ENCODE assay signal across 8 cellular contexts in genomic region chr1:115469703-115470476, GRCh38.
DNase-seq lines count a peak whose midpoint lies in the region; ATAC-seq and TF ChIP-seq lines count a peak whose summit lies in the region.

No MANE protein-coding gene starts in this region.

- H3K4me2 ChIP-seq in GM23248 (ENCODE audit: unreplicated experiment): no peak overlapping the region
- H3K4me2 ChIP-seq in trophoblast cell (ENCODE audit: low read length): no peak overlapping the region

- H4K12ac ChIP-seq in trophoblast cell (ENCODE audit: low read depth, low read length): no peak overlapping the region

- H2BK12ac ChIP-seq in trophoblast cell (ENCODE audit: low read length): no peak overlapping the region

- H3K9me3 ChIP-seq in GM23248 (ENCODE audit: low read depth): no peaks in the 10 kb centered on the region
- no peaks in the 10 kb centered on the region for H3K9me3 ChIP-seq in gastroesophageal sphincter
- H3K9me3 ChIP-seq in trophoblast cell (ENCODE audit: insufficient read depth, low read depth, low read length): no peaks in the 10 kb centered on the region

- no peak overlapping the region for H4K91ac ChIP-seq in trophoblast cell (ENCODE audit: low read depth, low read length)

- peaks cover 10% of the 10 kb centered on the region; the same call in 1 of the 2 replicates for H3F3A ChIP-seq in GM23248 (ENCODE audit: insufficient read depth)

- H4K8ac ChIP-seq in trophoblast cell (ENCODE audit: low read depth, low read length): no peak overlapping the region

- no peak overlapping the region for H2BK5ac ChIP-seq in trophoblast cell (ENCODE audit: low read depth, low read length, poor library complexity)

- H2AFZ ChIP-seq in GM23248: peak overlapping the region; percentile 61; the same call in 1 of the 2 replicates
- H2AFZ ChIP-seq in trophoblast cell (ENCODE audit: insufficient read depth, low read length, poor library complexity): no peak overlapping the region

- peaks cover under 1% of the 10 kb centered on the region for H3K79me1 ChIP-seq in trophoblast cell (ENCODE audit: low read length)

- H3K79me2 ChIP-seq in GM23248 (ENCODE audit: insufficient read depth) (no peaks in the 10 kb centered on the region), trophoblast cell (ENCODE audit: control insufficient read depth, insufficient read depth, low read length, poor library complexity) (no peaks in the 10 kb centered on the region)

- no peaks in the 10 kb centered on the region for H3K27me3 ChIP-seq in GM23248 (replicated peaks; ENCODE audit: insufficient read depth)
- no peaks in the 10 kb centered on the region for H3K27me3 ChIP-seq in gastroesophageal sphincter
- no peaks in the 10 kb centered on the region for H3K27me3 ChIP-seq in trophoblast cell (ENCODE audit: insufficient read depth, low read length)

- POLR2A ChIA-PET in activated CD4-positive, alpha-beta memory T cell treated with anti-CD3 and anti-CD28 coated beads, Interleukin-2, amount 10 ng/mL, durations not matched to agents 7 days and 5 days (lab: Charles Lee): no interaction called here

- H3K4ac ChIP-seq in trophoblast cell (ENCODE audit: low read depth, low read length): no peak overlapping the region

- no peak for TF ChIP-seq EP300 in gastroesophageal sphincter (IDR thresholded peaks at IDR 0.05)

- DNase-seq in DMS53 (lab: John Stamatoyannopoulos, UW): peak; percentile 79
- peak; percentile 65 for DNase-seq in GM23248
- peak; percentile 61 for DNase-seq in NCI-H2029 (lab: John Stamatoyannopoulos, UW)
- peak; percentile 28 for DNase-seq in activated CD4-positive, alpha-beta memory T cell treated with anti-CD3 and anti-CD28 coated beads, Interleukin-2, amount 10 ng/mL, durations not matched to agents 7 days and 5 days
- DNase-seq in trophoblast cell: peak; percentile 14 to 74

- no peak overlapping the region for H3K4me3 Mint-ChIP-seq in activated CD4-positive, alpha-beta memory T cell treated with anti-CD3 and anti-CD28 coated beads, Interleukin-2, amount 10 ng/mL, durations not matched to agents 7 days and 5 days

- in situ Hi-C loops in GM23248 (cut with MboI): loop anchor here (10.0 kb wide), 1 partner anchor 325 kb away; no protein-coding TSS in a partner anchor

- no peak overlapping the region for H3K18ac ChIP-seq in trophoblast cell (ENCODE audit: low read length)

- no peak overlapping the region for H3K9ac ChIP-seq in GM23248
- no peak overlapping the region for H3K9ac ChIP-seq in trophoblast cell (ENCODE audit: low read length)

- H3K27me3 Mint-ChIP-seq in activated CD4-positive, alpha-beta memory T cell treated with anti-CD3 and anti-CD28 coated beads, Interleukin-2, amount 10 ng/mL, durations not matched to agents 7 days and 5 days: peaks cover 3% of the 10 kb centered on the region

- no peak overlapping the region for H3K14ac ChIP-seq in trophoblast cell (ENCODE audit: low read length)

- no peak overlapping the region for H3K27ac Mint-ChIP-seq in activated CD4-positive, alpha-beta memory T cell treated with anti-CD3 and anti-CD28 coated beads, Interleukin-2, amount 10 ng/mL, durations not matched to agents 7 days and 5 days

- no peaks in the 10 kb centered on the region for H3K4me1 Mint-ChIP-seq in activated CD4-positive, alpha-beta memory T cell treated with anti-CD3 and anti-CD28 coated beads, Interleukin-2, amount 10 ng/mL, durations not matched to agents 7 days and 5 days

- no peak for TF ChIP-seq POLR2A in gastroesophageal sphincter (IDR thresholded peaks at IDR 0.05)

- H3K4me3 ChIP-seq in GM23248 (no peak overlapping the region), gastroesophageal sphincter (no peak overlapping the region), trophoblast cell (ENCODE audit: low read depth, low read length) (no peak overlapping the region)

- 56 to 60% methylated on average over 11 of the region's 11 CpGs for WGBS in GM23248 (ENCODE audit: low coverage in 1 of 2, low lambda C conversion rate in 2 of 2, missing lambda C conversion rate in 2 of 2), 2 experiments
- WGBS in gastroesophageal sphincter (ENCODE audit: low coverage in 1 of 2), 2 donors: 36 to 59% methylated on average over 7 of the region's 11 CpGs
- WGBS in trophoblast cell (ENCODE audit: extremely low coverage, insufficient coverage, insufficient read length): no CpG with 5 or more reads among the region's 11 CpGs

- peak in 3 of 4 experiments; percentile 64 to 90 (median 74) for TF ChIP-seq CTCF in gastroesophageal sphincter (IDR thresholded peaks at IDR 0.05)

- H3K36me3 ChIP-seq in GM23248 (ENCODE audit: low read depth) (no peaks in the 10 kb centered on the region), gastroesophageal sphincter (no peaks in the 10 kb centered on the region), trophoblast cell (ENCODE audit: control insufficient read depth in 1 of 2, insufficient read depth in 2 of 2, low read length in 2 of 2) (no peaks in the 10 kb centered on the region)

- no peaks in the 10 kb centered on the region for H3K36me3 Mint-ChIP-seq in activated CD4-positive, alpha-beta memory T cell treated with anti-CD3 and anti-CD28 coated beads, Interleukin-2, amount 10 ng/mL, durations not matched to agents 7 days and 5 days (ENCODE audit: low read depth)

- no peak overlapping the region for H3K27ac ChIP-seq in GM23248
- no peak overlapping the region for H3K27ac ChIP-seq in gastroesophageal sphincter
- no peak overlapping the region for H3K27ac ChIP-seq in trophoblast cell (ENCODE audit: low read depth, low read length)

- ATAC-seq in gastroesophageal sphincter (peak; percentile 35), GM18511 (IDR thresholded peaks at IDR 0.05; ENCODE audit: unreplicated experiment) (no peak), HG03469 (IDR thresholded peaks at IDR 0.05; ENCODE audit: unreplicated experiment) (no peak)

- H3K9me2 ChIP-seq in GM23248 (ENCODE audit: insufficient read depth): no peaks in the 10 kb centered on the region

- no peak overlapping the region for H3K23ac ChIP-seq in trophoblast cell (ENCODE audit: low read length)

- CTCF ChIA-PET in activated CD4-positive, alpha-beta memory T cell treated with anti-CD3 and anti-CD28 coated beads, Interleukin-2, amount 10 ng/mL, durations not matched to agents 7 days and 5 days (lab: Charles Lee): interaction anchor here (1.0 to 3.3 kb wide), 4 partner anchors 8 to 344 kb away, joined by 3 to 15 read pairs (median 4); no protein-coding TSS in a partner anchor

- no peak overlapping the region for H2AK5ac ChIP-seq in trophoblast cell (ENCODE audit: low read length)

- H3K4me1 ChIP-seq in GM23248 (ENCODE audit: insufficient read depth) (peaks cover 8% of the 10 kb centered on the region; the same call in 1 of the 2 replicates), gastroesophageal sphincter (no peaks in the 10 kb centered on the region), trophoblast cell (ENCODE audit: control insufficient read depth in 1 of 2, insufficient read depth in 2 of 2, low read length in 2 of 2) (peaks cover 3 to 7% of the 10 kb centered on the region in 2 experiments)

- no peaks in the 10 kb centered on the region for H4K20me1 ChIP-seq in GM23248 (ENCODE audit: insufficient read depth)

- H2BK120ac ChIP-seq in trophoblast cell (ENCODE audit: insufficient read depth, low read length, poor library complexity): no peak overlapping the region

- no peaks in the 10 kb centered on the region for H3K9me3 Mint-ChIP-seq in activated CD4-positive, alpha-beta memory T cell treated with anti-CD3 and anti-CD28 coated beads, Interleukin-2, amount 10 ng/mL, durations not matched to agents 7 days and 5 days

Comparison
In these comparisons a context has a peak if more than half of its experiments do, and no peak if none do; other contexts are left out.
1. DNase-seq: peak in every context shown above with its lines; median percentile 79 in DMS53; 65 in GM23248; 61 in NCI-H2029; 44 in trophoblast cell; 28 in activated CD4-positive, alpha-beta memory T cell treated with anti-CD3 and anti-CD28 coated beads, Interleukin-2, amount 10 ng/mL, durations not matched to agents 7 days and 5 days.